Comparison of ENCODE assay signal across 22 cellular contexts in genomic region chr19:1663854-1664253, GRCh38. TPM values are rescaled to one million over a fixed set of nuclear protein-coding genes. Genes with fewer than 3 reads are reported as not detected.
DNase-seq lines count a peak whose midpoint lies in the region; ATAC-seq and TF ChIP-seq lines count a peak whose summit lies in the region.
"Had no signal": no experiment of that assay in that cellular context is flagged by ENCODE, and none has a peak within 500 bp of the region (broad histone marks: within the 10 kb centered on the region; RNA-seq: fewer than 3 reads in every experiment).

No MANE protein-coding gene starts in this region.

- no peaks in the 10 kb centered on the region for H3K9me3 ChIP-seq in Karpas-422 (ENCODE audit: low read length)
- H3K9me3 ChIP-seq: HAP-1, lower lobe of right lung had no signal

- H3K9ac ChIP-seq in Karpas-422 (ENCODE audit: low read length) = no peak overlapping the region

- no peaks in the 10 kb centered on the region for H3K79me2 ChIP-seq in Karpas-422 (ENCODE audit: low read length)

- no peaks in the 10 kb centered on the region for H3K36me3 Mint-ChIP-seq in stimulated activated effector memory CD8-positive, alpha-beta T cell treated with anti-CD3 and anti-CD28 coated beads, Interleukin-12 subunit alpha, Interleukin-12 subunit beta, amount 100 ng/mL, for 72 hours
- H3K36me3 Mint-ChIP-seq: CD8-positive, alpha-beta T cell; type B pancreatic cell had no signal

- H3K4me2 ChIP-seq in Karpas-422 (ENCODE audit: low read depth, low read length, poor library complexity, severe bottlenecking) = no peak overlapping the region

- H3K36me3 ChIP-seq in Karpas-422 (ENCODE audit: insufficient read depth, low read length) = no peaks in the 10 kb centered on the region
- H3K36me3 ChIP-seq: HAP-1, lower lobe of right lung, spleen had no signal

- DNase-seq in Right ventricle myocardium inferior (ENCODE audit: missing footprints) = peak; percentile 4
- no peak for DNase-seq in Right ventricle myocardium superior
- peak; percentile 71 for DNase-seq in GM13976 (ENCODE audit: low spot score)
- peak; percentile 19 for DNase-seq in activated T-helper 9 cell treated with anti-CD3 and anti-CD28 coated beads, Interleukin-2, amount 50 U/mL, for 16 hours (ENCODE audit: low read depth)
- no peak for DNase-seq in stimulated activated effector memory CD8-positive, alpha-beta T cell treated with anti-CD3 and anti-CD28 coated beads, Interleukin-12 subunit alpha, Interleukin-12 subunit beta, amount 100 ng/mL, for 72 hours (ENCODE audit: low spot score in 2 of 2)
- DNase-seq in Karpas-422 = no peak
- DNase-seq in NCI-H2081 (lab: John Stamatoyannopoulos, UW) = no peak
- DNase-seq: activated CD8-positive, alpha-beta memory T cell treated with anti-CD3 and anti-CD28 coated beads, Interleukin-2, amount 50 U/mL, for 48 hours; CD8-positive, alpha-beta T cell; DMS53; hypothalamus; lower lobe of right lung; NCI-H146; NCI-H748 treated with DMSO at 0.1 percent for 48 hours; nucleus accumbens; spleen had no signal

- no peak overlapping the region for H2AFZ ChIP-seq in Karpas-422 (ENCODE audit: low read length)

- in situ Hi-C loops in GM13976 (cut with MboI; ENCODE audit: low sequenced_read_pairs, unreplicated experiment) = no loop called here

- H3K9me3 Mint-ChIP-seq in stimulated activated effector memory CD8-positive, alpha-beta T cell treated with anti-CD3 and anti-CD28 coated beads, Interleukin-12 subunit alpha, Interleukin-12 subunit beta, amount 100 ng/mL, for 72 hours = no peaks in the 10 kb centered on the region
- H3K9me3 Mint-ChIP-seq: CD8-positive, alpha-beta T cell; dendritic cell treated with granulocyte-macrophage colony-stimulating factor and Interleukin-4, amounts not matched to agents 40 ng/mL and 50 ng/mL, for 4 days; type B pancreatic cell had no signal

- H3K4me1 Mint-ChIP-seq in stimulated activated effector memory CD8-positive, alpha-beta T cell treated with anti-CD3 and anti-CD28 coated beads, Interleukin-12 subunit alpha, Interleukin-12 subunit beta, amount 100 ng/mL, for 72 hours = peaks cover 18% of the 10 kb centered on the region

- TF ChIP-seq CTCF in GM13976 (IDR thresholded peaks at IDR 0.05; ENCODE audit: borderline replicate concordance, control extremely low read depth, extremely low read depth, insufficient read depth, missing control alignments) = no peak

- H3K9me2 ChIP-seq in Karpas-422 (replicated peaks; ENCODE audit: insufficient read depth, low read length) = no peaks in the 10 kb centered on the region

- intact Hi-C loops in Right ventricle myocardium inferior (cut with DNase I) = no loop called here
- intact Hi-C loops in Right ventricle myocardium superior (cut with DNase I) = no loop called here

- no peak overlapping the region for H3K27ac Mint-ChIP-seq in stimulated activated effector memory CD8-positive, alpha-beta T cell treated with anti-CD3 and anti-CD28 coated beads, Interleukin-12 subunit alpha, Interleukin-12 subunit beta, amount 100 ng/mL, for 72 hours
- H3K27ac Mint-ChIP-seq: CD8-positive, alpha-beta T cell; dendritic cell treated with granulocyte-macrophage colony-stimulating factor and Interleukin-4, amounts not matched to agents 40 ng/mL and 50 ng/mL, for 4 days; type B pancreatic cell had no signal

- peak overlapping the region; percentile 8 for H3K4me3 Mint-ChIP-seq in stimulated activated effector memory CD8-positive, alpha-beta T cell treated with anti-CD3 and anti-CD28 coated beads, Interleukin-12 subunit alpha, Interleukin-12 subunit beta, amount 100 ng/mL, for 72 hours
- H3K4me3 Mint-ChIP-seq: CD8-positive, alpha-beta T cell; dendritic cell treated with granulocyte-macrophage colony-stimulating factor and Interleukin-4, amounts not matched to agents 40 ng/mL and 50 ng/mL, for 4 days; type B pancreatic cell had no signal

- H3K4me3 ChIP-seq in Karpas-422 (ENCODE audit: low read length) = no peak overlapping the region
- H3K4me3 ChIP-seq: HAP-1, lower lobe of right lung, SK-N-MC, spleen had no signal

- ATAC-seq in Right ventricle myocardium inferior (no peak), Right ventricle myocardium superior (ENCODE audit: poor library complexity) (no peak), HG03571 (IDR thresholded peaks at IDR 0.05; ENCODE audit: unreplicated experiment) (no peak)
- ATAC-seq in stimulated activated effector memory CD8-positive, alpha-beta T cell treated with anti-CD3 and anti-CD28 coated beads, Interleukin-12 subunit alpha, Interleukin-12 subunit beta, amount 100 ng/mL, for 72 hours = peak; percentile 74
- ATAC-seq: CD8-positive, alpha-beta T cell; lower lobe of right lung; Panc1 had no signal

- H4K20me1 ChIP-seq in Karpas-422 (ENCODE audit: insufficient read depth, low read depth, low read length) = no peaks in the 10 kb centered on the region

- H3K4me1 ChIP-seq in Karpas-422 (ENCODE audit: low read length) = peaks cover 21% of the 10 kb centered on the region
- H3K4me1 ChIP-seq: HAP-1 had no signal

- no peak overlapping the region for H3K27ac ChIP-seq in Karpas-422 (ENCODE audit: low read length)
- H3K27ac ChIP-seq: lower lobe of right lung, SK-N-MC had no signal

- H3K27me3 ChIP-seq in Karpas-422 (ENCODE audit: low read length) = no peaks in the 10 kb centered on the region

RNA-seq across cellular contexts. Expression of gene TCF3, which starts 11.4 kb away (rescaled TPM):
- total RNA-seq in Right ventricle myocardium inferior = 25.3 TPM
- total RNA-seq in Right ventricle myocardium superior = 20.0 TPM
- total RNA-seq in Karpas-422 (2014; rRNA removed; shearing (Covaris generic); ENCODE audit: low replicate concordance) = 91.5 and 284 TPM in 2 replicates

RNA-seq across cellular contexts. Expression of gene UQCR11, which starts 58.6 kb away (rescaled TPM):
- total RNA-seq in Right ventricle myocardium inferior (1,146 TPM), Right ventricle myocardium superior (1,222 TPM)
- 106 and 170 TPM in 2 replicates for total RNA-seq in Karpas-422 (2014; rRNA removed; shearing (Covaris generic); ENCODE audit: low replicate concordance)

Comparison
In these comparisons a context has a peak if more than half of its experiments do, and no peak if none do; other contexts are left out.
1. DNase-seq: peak in Right ventricle myocardium inferior (single experiment), GM13976 (single experiment) and activated T-helper 9 cell treated with anti-CD3 and anti-CD28 coated beads, Interleukin-2, amount 50 U/mL, for 16 hours (single experiment); none in Right ventricle myocardium superior (single experiment), stimulated activated effector memory CD8-positive, alpha-beta T cell treated with anti-CD3 and anti-CD28 coated beads, Interleukin-12 subunit alpha, Interleukin-12 subunit beta, amount 100 ng/mL, for 72 hours (0 of 2), Karpas-422 (single experiment) and NCI-H2081 (0 of 2).